Comparison of ENCODE assay signal across 8 cellular contexts in genomic region chr15:64842099-64842940, GRCh38. TPM values are rescaled to one million over a fixed set of nuclear protein-coding genes. Genes with fewer than 3 reads are reported as not detected.
A peak's percentile ranks its signal among the peaks of the same experiment; 100 is the strongest.
DNase-seq lines count a peak whose midpoint lies in the region; ATAC-seq and TF ChIP-seq lines count a peak whose summit lies in the region.

No MANE protein-coding gene starts in this region.

- TF ChIP-seq CTCF in cardiac muscle cell (IDR thresholded peaks at IDR 0.05; ENCODE audit: low read depth, low read length): no peak
- no peak for TF ChIP-seq CTCF in retinal pigment epithelial cell (conservative IDR thresholded peaks at IDR 0.05; ENCODE audit: low read depth, low read length)

- peak overlapping the region; percentile 84 for H3K4me3 ChIP-seq in BLaER1
- H3K4me3 ChIP-seq in cardiac muscle cell: peak overlapping the region; percentile 63
- H3K4me3 ChIP-seq in retinal pigment epithelial cell (ENCODE audit: low read length): peak overlapping the region; percentile 82

- H3K4me1 ChIP-seq in BLaER1 (peaks cover 92% of the 10 kb centered on the region), cardiac muscle cell (ENCODE audit: low read depth) (peaks cover 21% of the 10 kb centered on the region)

- no peaks in the 10 kb centered on the region for H3K27me3 ChIP-seq in BLaER1
- H3K27me3 ChIP-seq in cardiac muscle cell: no peaks in the 10 kb centered on the region

- H4K20me1 ChIP-seq in BLaER1: peaks cover 49% of the 10 kb centered on the region

- H3K27ac ChIP-seq in BLaER1: peak overlapping the region; percentile 88
- H3K27ac ChIP-seq in cardiac muscle cell: no peak overlapping the region

- H3K9ac ChIP-seq in BLaER1: peak overlapping the region; percentile 89

- ATAC-seq in HG03066 (IDR thresholded peaks at IDR 0.05; ENCODE audit: low read depth, unreplicated experiment): peak; percentile 1
- ATAC-seq in GM18502 (IDR thresholded peaks at IDR 0.05; ENCODE audit: poor library complexity, unreplicated experiment): no peak
- ATAC-seq in GM21619 (IDR thresholded peaks at IDR 0.05; ENCODE audit: unreplicated experiment): no peak

- peak overlapping the region; percentile 98 for H3K4me2 ChIP-seq in BLaER1

- H3K9me3 ChIP-seq in BLaER1 (no peaks in the 10 kb centered on the region), cardiac muscle cell (ENCODE audit: low read depth) (no peaks in the 10 kb centered on the region)

- peak; percentile 40 for DNase-seq in activated T-cell treated with anti-CD3 and anti-CD28 coated beads, Interleukin-2, amount 50 U/mL, for 48 hours
- DNase-seq in cardiac muscle cell (ENCODE audit: low read depth in 1 of 2, low spot score in 1 of 2) (peak; percentile 30 to 50), retinal pigment epithelial cell (ENCODE audit: low read depth) (no peak), hepatic stellate cell (ENCODE audit: low spot score) (no peak)

- no peaks in the 10 kb centered on the region for H3K36me3 ChIP-seq in BLaER1
- H3K36me3 ChIP-seq in cardiac muscle cell: no peaks in the 10 kb centered on the region

RNA-seq across cellular contexts. Expression of gene PLEKHO2, which starts 0.6 kb away (rescaled TPM):
- total RNA-seq in cardiac muscle cell: 7.6 and 9.3 TPM in 2 replicates
- polyA plus RNA-seq in cardiac muscle cell: 9.4 and 11.3 TPM in 2 replicates

RNA-seq across cellular contexts. Expression of gene PIF1, which starts 16.9 kb away (rescaled TPM):
- total RNA-seq in cardiac muscle cell: 3.5 and 70.9 TPM in 2 replicates
- polyA plus RNA-seq in cardiac muscle cell: 7.4 and 49.0 TPM in 2 replicates

Comparison
In these comparisons a context has a peak if more than half of its experiments do, and no peak if none do; other contexts are left out.
1. DNase-seq: peak in activated T-cell treated with anti-CD3 and anti-CD28 coated beads, Interleukin-2, amount 50 U/mL, for 48 hours (2 of 2) and cardiac muscle cell (2 of 2); none in retinal pigment epithelial cell (single experiment) and hepatic stellate cell (single experiment).
2. Peak in every context shown above with its lines, with median percentiles within 50 percentile points of each other: H3K4me3 ChIP-seq.